8 cellular contexts compared by ENCODE assay signal in the genomic region with DNA sequence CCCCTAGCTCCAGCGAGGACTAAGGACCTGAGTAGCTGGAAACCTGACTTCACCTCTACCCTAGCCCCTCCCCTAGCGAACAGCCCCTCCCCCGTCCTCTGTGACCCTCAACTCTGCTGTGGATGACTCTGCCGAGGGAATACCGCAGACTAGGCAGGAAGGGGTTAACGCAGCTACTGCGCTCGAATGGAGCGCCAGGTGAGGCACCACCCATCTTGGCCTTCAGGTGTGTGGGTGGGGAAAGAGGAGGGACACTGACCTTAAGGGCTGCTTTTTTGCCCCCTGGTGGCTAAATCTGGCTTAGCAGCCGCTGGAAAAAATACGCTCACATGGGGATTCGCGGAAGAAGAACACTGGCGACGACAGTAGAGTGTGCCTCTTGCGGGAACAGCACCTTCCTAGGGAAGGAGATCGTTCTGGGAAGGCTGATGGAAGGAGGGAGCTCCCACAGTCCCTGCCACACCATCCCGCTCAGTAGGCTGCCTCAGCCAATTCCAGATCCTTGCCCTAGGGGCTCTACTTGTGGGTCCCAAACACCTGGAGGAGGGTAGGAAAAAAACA. TPM values are rescaled to one million over a fixed set of nuclear protein-coding genes. Genes with fewer than 3 reads are reported as not detected.
DNase-seq lines count a peak whose midpoint lies in the region; ATAC-seq and TF ChIP-seq lines count a peak whose summit lies in the region.

No MANE protein-coding gene starts in this region.

- WGBS in H9 (ENCODE audit: extremely low coverage, insufficient read length, low lambda C conversion rate): no CpG with 5 or more reads among the region's 18 CpGs

- peak; percentile 95 for TF ChIP-seq CTCF in H9 (conservative IDR thresholded peaks at IDR 0.05)
- TF ChIP-seq CTCF in lower lobe of right lung (IDR thresholded peaks at IDR 0.05): peak; percentile 94

- peak overlapping the region; percentile 82 to 98 (median 96); a peak in 6 of 7 replicates for H3K27ac Mint-ChIP-seq in H9

- H2BK15ac ChIP-seq in H9 (ENCODE audit: low read depth, low read length): no peak overlapping the region

- peaks cover 30% of the 10 kb centered on the region for H3K27me3 Mint-ChIP-seq in H9 (ENCODE audit: low read depth)

- H2BK20ac ChIP-seq in H9 (ENCODE audit: low read depth, low read length, poor library complexity, severe bottlenecking): no peak overlapping the region

- H2AK5ac ChIP-seq in H9 (ENCODE audit: insufficient read length, low read length): no peak overlapping the region

- no peak overlapping the region for H3K14ac ChIP-seq in H9 (ENCODE audit: insufficient read depth, low read length)

- no peak overlapping the region for H2AFZ ChIP-seq in H9 (ENCODE audit: low read length)

- intact Hi-C loops in lower lobe of right lung (cut with DNase I): no loop called here

- H3K27ac ChIP-seq in H9 (ENCODE audit: insufficient read length, low read depth, low read length) (no peak overlapping the region), duodenal mucosa (ENCODE audit: low read depth, low read length) (peak overlapping the region; percentile 93), lower lobe of right lung (peak overlapping the region; percentile 94)

- no peaks in the 10 kb centered on the region for H4K20me1 ChIP-seq in H9 (ENCODE audit: control insufficient read depth, insufficient read depth, insufficient read length)

- H3K36me3 Mint-ChIP-seq in H9 (ENCODE audit: insufficient read depth in 1 of 3, low read depth in 3 of 3): no peaks in the 10 kb centered on the region

- H3K4me2 ChIP-seq in H9 (ENCODE audit: insufficient read depth, insufficient read length, low read length): peak overlapping the region; percentile 86

- no peak overlapping the region for H3K56ac ChIP-seq in H9 (ENCODE audit: insufficient read length, low read depth, low read length)

- H3K4me3 ChIP-seq in duodenal mucosa (ENCODE audit: low read depth in 1 of 2, low read length in 2 of 2) (peak overlapping the region; percentile 89 to 92), lower lobe of right lung (peak overlapping the region; percentile 96)

- peaks cover 2% of the 10 kb centered on the region; the same call in 1 of the 2 replicates for H3K27me3 ChIP-seq in H9 (ENCODE audit: insufficient read depth, low read length)
- H3K27me3 ChIP-seq in duodenal mucosa (ENCODE audit: control insufficient read depth in 1 of 2, insufficient read depth in 2 of 2, low read length in 2 of 2): no peaks in the 10 kb centered on the region
- no peaks in the 10 kb centered on the region for H3K27me3 ChIP-seq in lower lobe of right lung (ENCODE audit: low read depth)

- no peaks in the 10 kb centered on the region for H3K79me1 ChIP-seq in H9 (ENCODE audit: insufficient read depth, low read depth, low read length, poor library complexity, severe bottlenecking)

- H2BK120ac ChIP-seq in H9 (ENCODE audit: low read depth, low read length, poor library complexity, severe bottlenecking): no peak overlapping the region

- H3K4me1 ChIP-seq in H9 (ENCODE audit: insufficient read depth, low read length): peaks cover 5% of the 10 kb centered on the region; the same call in 1 of the 2 replicates
- peaks cover 21 to 30% of the 10 kb centered on the region in 2 donors for H3K4me1 ChIP-seq in duodenal mucosa (ENCODE audit: control insufficient read depth in 1 of 2, insufficient read depth in 2 of 2, low read length in 2 of 2)
- H3K4me1 ChIP-seq in lower lobe of right lung: peaks cover 35% of the 10 kb centered on the region

- H3K23me2 ChIP-seq in H9 (ENCODE audit: insufficient read length, low read depth, low read length, poor library complexity, severe bottlenecking): peaks cover 18% of the 10 kb centered on the region

- H3K36me3 ChIP-seq in duodenal mucosa (ENCODE audit: control insufficient read depth in 1 of 2, insufficient read depth in 2 of 2, low read length in 2 of 2) (no peaks in the 10 kb centered on the region), lower lobe of right lung (no peaks in the 10 kb centered on the region)

- no peak overlapping the region for H4K8ac ChIP-seq in H9 (replicated peaks; ENCODE audit: insufficient read length, low read depth, low read length)

- peaks cover 34 to 35% of the 10 kb centered on the region in 2 experiments for H3K4me1 Mint-ChIP-seq in H9

- H4K5ac ChIP-seq in H9 (ENCODE audit: insufficient read length, low read depth, low read length): no peak overlapping the region

- DNase-seq in AG08395 (ENCODE audit: low spot score): peak; percentile 74
- peak; percentile 97 for DNase-seq in H9
- DNase-seq in NCI-H510A (lab: John Stamatoyannopoulos, UW): peak; percentile 95
- DNase-seq in activated CD4-positive, alpha-beta T cell treated with anti-CD3 and anti-CD28 coated beads, Interleukin-2, amount 50 U/mL, for 24 hours (ENCODE audit: low read depth in 1 of 2, low spot score in 1 of 2): peak; percentile 82 to 83
- DNase-seq in lower lobe of right lung: peak; percentile 88
- DNase-seq in stimulated activated CD4-positive, alpha-beta T cell treated with anti-CD3 and anti-CD28 coated beads, TNF-alpha, amount 100 ng/mL, for 1 hour (ENCODE audit: low read depth in 3 of 3, low spot score in 1 of 3): peak in 2 of 3 donors; percentile 73 to 85

- H3K18ac ChIP-seq in H9 (ENCODE audit: insufficient read length, low read depth, low read length): peak overlapping the region; percentile 21

- no peaks in the 10 kb centered on the region for H3K9me3 ChIP-seq in H9 (ENCODE audit: control insufficient read depth, low read depth, low read length)
- no peaks in the 10 kb centered on the region for H3K9me3 ChIP-seq in duodenal mucosa (ENCODE audit: control insufficient read depth in 1 of 2, low read length in 2 of 2)
- no peaks in the 10 kb centered on the region for H3K9me3 ChIP-seq in lower lobe of right lung

- H3K9ac ChIP-seq in H9 (ENCODE audit: extremely low read depth, insufficient read length, low read length): no peak overlapping the region
- H3K9ac ChIP-seq in duodenal mucosa (ENCODE audit: low read depth in 1 of 2, low read length in 2 of 2): peak overlapping the region; percentile 85 to 90

- no peaks in the 10 kb centered on the region for H3K9me3 Mint-ChIP-seq in H9

- peak overlapping the region; percentile 89 to 96 for H3K4me3 Mint-ChIP-seq in H9

- peak; percentile 75 to 78 for ATAC-seq in lower lobe of right lung
- ATAC-seq in GM19035 (IDR thresholded peaks at IDR 0.05; ENCODE audit: unreplicated experiment): no peak

- no peaks in the 10 kb centered on the region; the same call in 1 of the 2 replicates for H3K79me2 ChIP-seq in H9 (ENCODE audit: insufficient read depth, low read length)

- no peak overlapping the region for H2BK12ac ChIP-seq in H9 (ENCODE audit: insufficient read length, low read depth, low read length)

- H4K91ac ChIP-seq in H9 (ENCODE audit: insufficient read length, low read depth, low read length): no peak overlapping the region

- H3K4ac ChIP-seq in H9 (ENCODE audit: low read depth, low read length): no peak overlapping the region

- H3T11ph ChIP-seq in H9 (ENCODE audit: low read length): no peak overlapping the region

- no peak overlapping the region for H3K23ac ChIP-seq in H9 (ENCODE audit: insufficient read length, low read depth, low read length)

- no peak overlapping the region for H2BK5ac ChIP-seq in H9 (ENCODE audit: insufficient read length, low read length)

RNA-seq across cellular contexts. Expression of gene BCL9L, which starts 4.5 kb away (rescaled TPM):
- total RNA-seq in H9 (2021) (74.9 and 78.4 TPM in 2 replicates), lower lobe of right lung (48.9 TPM)

RNA-seq across cellular contexts. Expression of gene UPK2, which starts 25.9 kb away (rescaled TPM):
- total RNA-seq in H9 (2021) (0.24 and 0.33 TPM in 2 replicates), lower lobe of right lung (not detected)

RNA-seq across cellular contexts. Expression of gene FOXR1, which starts 41.3 kb away (rescaled TPM):
- not detected in 2 replicates for total RNA-seq in H9 (2021)
- total RNA-seq in lower lobe of right lung: not detected

RNA-seq across cellular contexts. Expression of gene CXCR5, which starts 46.5 kb away (rescaled TPM):
- total RNA-seq in H9 (2021) (0.07 and 0.11 TPM in 2 replicates), lower lobe of right lung (0.09 TPM)
